35 cellular contexts compared by ENCODE assay signal in the genomic region with DNA sequence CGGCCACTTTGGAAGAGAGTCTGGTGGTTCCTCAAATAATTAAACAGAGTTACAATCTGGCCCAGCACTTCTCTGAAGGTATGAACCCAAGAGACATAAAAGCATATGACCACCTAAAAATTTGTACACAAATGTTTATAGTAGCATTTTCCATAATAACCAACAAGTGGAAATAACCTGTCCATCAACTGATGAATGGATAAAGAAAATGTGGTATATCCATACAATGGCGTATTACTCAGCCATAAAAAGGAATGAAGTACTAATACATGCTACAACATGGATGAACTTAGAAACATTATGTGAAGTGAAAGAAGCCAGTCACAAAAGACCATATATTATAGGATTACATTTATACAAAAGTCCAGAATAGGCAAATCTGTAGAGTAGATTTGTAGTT.
"Had no signal": no experiment of that assay in that cellular context is flagged by ENCODE, and none has a peak within 500 bp of the region (broad histone marks: within the 10 kb centered on the region; RNA-seq: fewer than 3 reads in every experiment).

No MANE protein-coding gene starts in this region.

- H3K27me3 ChIP-seq: MG63 had no signal

- H3K9me3 ChIP-seq: MG63 had no signal

- H3K4me3 ChIP-seq: MG63 had no signal

- DNase-seq: Karpas-422, Kasumi-1, MG63, MM.1S, MV-4-11, NCI-H1048, NCI-H1092, NCI-H1092 treated with DMSO at 0.1 percent for 48 hours, NCI-H1105, NCI-H1105 treated with DMSO at 0.1 percent for 48 hours, NCI-H1417, NCI-H1417 treated with DMSO at 0.1 percent for 48 hours, NCI-H1436, NCI-H1436 treated with DMSO at 0.1 percent for 48 hours, NCI-H146, NCI-H1694, NCI-H1694 treated with DMSO at 0.1 percent for 48 hours, NCI-H187, NCI-H187 treated with DMSO at 0.1 percent for 48 hours, NCI-H1930, NCI-H2029, NCI-H2029 treated with DMSO at 0.1 percent for 48 hours, NCI-H2081 treated with DMSO at 0.1 percent for 48 hours, NCI-H2107, NCI-H2171, NCI-H2171 treated with DMSO at 0.1 percent for 48 hours, NCI-H2227 treated with DMSO at 0.1 percent for 48 hours, NCI-H226, NCI-H345, NCI-H446, NCI-H446 treated with DMSO at 0.1 percent for 48 hours, NCI-H510A, NCI-H510A treated with DMSO at 0.1 percent for 48 hours, NCI-H524, NCI-H524 treated with DMSO at 0.1 percent for 48 hours had no signal

- H3K36me3 ChIP-seq: MG63 had no signal
